ENCODE assay signal across 13 cellular contexts in the genomic region with DNA sequence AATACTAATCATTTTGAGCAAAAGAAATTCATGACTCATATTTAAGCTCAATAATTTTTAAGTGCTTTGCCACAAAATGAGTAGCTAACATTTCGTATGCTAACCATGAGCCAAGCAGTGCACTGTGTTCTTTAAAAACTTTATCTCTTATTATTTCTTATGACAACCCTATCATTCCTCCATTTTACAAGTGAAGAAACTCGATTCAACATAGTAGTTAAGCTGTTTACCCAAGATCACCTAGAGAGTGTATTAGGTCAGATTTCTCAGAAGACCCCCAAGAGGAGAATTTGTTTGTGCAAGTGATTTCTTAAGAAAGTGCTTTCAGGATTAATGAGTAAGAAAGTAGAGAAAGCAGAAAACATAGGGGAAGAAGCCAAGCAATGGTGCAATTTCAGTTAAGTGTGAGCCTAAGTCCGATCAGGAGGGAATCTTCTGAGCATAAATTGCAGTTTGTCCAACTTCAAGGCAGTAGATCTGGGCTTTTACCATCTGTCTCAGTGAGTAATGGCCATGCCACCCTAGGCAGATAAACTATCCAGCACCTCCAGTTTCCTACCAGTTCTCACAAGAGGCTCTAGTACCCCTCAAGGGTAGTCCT.
A peak's percentile ranks its signal among the peaks of the same experiment; 100 is the strongest.
DNase-seq lines count a peak whose midpoint lies in the region; ATAC-seq and TF ChIP-seq lines count a peak whose summit lies in the region.
"Had no signal": no experiment of that assay in that cellular context is flagged by ENCODE, and none has a peak within 500 bp of the region (broad histone marks: within the 10 kb centered on the region; RNA-seq: fewer than 3 reads in every experiment).

No MANE protein-coding gene starts in this region.

- no peak overlapping the region for H3K27ac Mint-ChIP-seq in chondrocyte (ENCODE audit: unreplicated experiment)
- no peak overlapping the region for H3K27ac Mint-ChIP-seq in activated T-helper 1 cell treated with anti-CD3 and anti-CD28 coated beads, Interleukin-12 subunit alpha, Interleukin-12 subunit beta, Interleukin-2, Interleukin-4 antibody, amounts not matched to agents 30 ng/mL and 10 ng/mL and 1 ng/mL, durations not matched to agents 14 hours and 24 hours and 36 hours
- H3K27ac Mint-ChIP-seq: CD4-positive, alpha-beta memory T cell had no signal

- peaks cover 3% of the 10 kb centered on the region for H3K4me1 Mint-ChIP-seq in chondrocyte (ENCODE audit: low read depth)
- no peaks in the 10 kb centered on the region for H3K4me1 Mint-ChIP-seq in activated T-helper 1 cell treated with anti-CD3 and anti-CD28 coated beads, Interleukin-12 subunit alpha, Interleukin-12 subunit beta, Interleukin-2, Interleukin-4 antibody, amounts not matched to agents 30 ng/mL and 10 ng/mL and 1 ng/mL, durations not matched to agents 14 hours and 24 hours and 36 hours (ENCODE audit: low read depth)
- H3K4me1 Mint-ChIP-seq: CD4-positive, alpha-beta memory T cell had no signal

- H3K4me3 Mint-ChIP-seq in chondrocyte (ENCODE audit: unreplicated experiment), result no peak overlapping the region
- H3K4me3 Mint-ChIP-seq in activated T-helper 1 cell treated with anti-CD3 and anti-CD28 coated beads, Interleukin-12 subunit alpha, Interleukin-12 subunit beta, Interleukin-2, Interleukin-4 antibody, amounts not matched to agents 30 ng/mL and 10 ng/mL and 1 ng/mL, durations not matched to agents 14 hours and 24 hours and 36 hours, result no peak overlapping the region
- H3K4me3 Mint-ChIP-seq: CD4-positive, alpha-beta memory T cell had no signal

- no peaks in the 10 kb centered on the region for H3K36me3 ChIP-seq in left ventricle myocardium inferior
- H3K36me3 ChIP-seq in gastroesophageal sphincter, result no peaks in the 10 kb centered on the region
- H3K36me3 ChIP-seq: BE2C had no signal

- H3K4me3 ChIP-seq in right cardiac atrium (ENCODE audit: low read length), result no peak overlapping the region
- H3K4me3 ChIP-seq in left ventricle myocardium inferior, result no peak overlapping the region
- H3K4me3 ChIP-seq in gastroesophageal sphincter, result no peak overlapping the region
- H3K4me3 ChIP-seq: GM12878 had no signal

- no peaks in the 10 kb centered on the region for H3K27me3 ChIP-seq in right cardiac atrium (ENCODE audit: control insufficient read depth, insufficient read depth)
- H3K27me3 ChIP-seq in left ventricle myocardium inferior (ENCODE audit: low read depth), result no peaks in the 10 kb centered on the region
- H3K27me3 ChIP-seq in gastroesophageal sphincter, result no peaks in the 10 kb centered on the region
- H3K27me3 ChIP-seq: BE2C had no signal

- peaks cover 5% of the 10 kb centered on the region for H3K36me3 Mint-ChIP-seq in chondrocyte (ENCODE audit: low read depth)
- no peaks in the 10 kb centered on the region for H3K36me3 Mint-ChIP-seq in activated T-helper 1 cell treated with anti-CD3 and anti-CD28 coated beads, Interleukin-12 subunit alpha, Interleukin-12 subunit beta, Interleukin-2, Interleukin-4 antibody, amounts not matched to agents 30 ng/mL and 10 ng/mL and 1 ng/mL, durations not matched to agents 14 hours and 24 hours and 36 hours (ENCODE audit: low read depth)
- H3K36me3 Mint-ChIP-seq: CD4-positive, alpha-beta memory T cell had no signal

- ATAC-seq in right cardiac atrium (peak; percentile 29 to 71), gastroesophageal sphincter (peak; percentile 85), sciatic nerve (peak; percentile 79)
- ATAC-seq: GM12878, HCT116 had no signal

- TF ChIP-seq POLR2A in gastroesophageal sphincter (IDR thresholded peaks at IDR 0.05), result no peak

- TF ChIP-seq CTCF in left ventricle myocardium inferior (IDR thresholded peaks at IDR 0.05; ENCODE audit: borderline replicate concordance), result no peak
- TF ChIP-seq CTCF in gastroesophageal sphincter (IDR thresholded peaks at IDR 0.05), result no peak
- no peak for TF ChIP-seq CTCF in chondrocyte (IDR thresholded peaks at IDR 0.05)

- intact Hi-C loops in right cardiac atrium (cut with DNase I), result no loop called here
- intact Hi-C loops in left ventricle myocardium inferior (cut with micrococcal nuclease), result no loop called here
- intact Hi-C loops in sciatic nerve (cut with DNase I), result no loop called here
- intact Hi-C loops in activated T-helper 1 cell treated with anti-CD3 and anti-CD28 coated beads, Interleukin-12 subunit alpha, Interleukin-12 subunit beta, Interleukin-2, Interleukin-4 antibody, amounts not matched to agents 30 ng/mL and 10 ng/mL and 1 ng/mL, durations not matched to agents 14 hours and 24 hours and 36 hours (cut with micrococcal nuclease), result no loop called here

- H3K9me3 Mint-ChIP-seq in chondrocyte (ENCODE audit: low read depth), result peaks cover 10% of the 10 kb centered on the region
- H3K9me3 Mint-ChIP-seq in activated T-helper 1 cell treated with anti-CD3 and anti-CD28 coated beads, Interleukin-12 subunit alpha, Interleukin-12 subunit beta, Interleukin-2, Interleukin-4 antibody, amounts not matched to agents 30 ng/mL and 10 ng/mL and 1 ng/mL, durations not matched to agents 14 hours and 24 hours and 36 hours, result peaks cover 4% of the 10 kb centered on the region

- DNase-seq in right cardiac atrium (no peak), left ventricle myocardium inferior (no peak), sciatic nerve (ENCODE audit: low spot score) (no peak), NCI-H524 treated with DMSO at 0.1 percent for 48 hours (lab: John Stamatoyannopoulos, UW) (no peak), chondrocyte (ENCODE audit: low spot score) (no peak)
- no peak for DNase-seq in activated T-helper 1 cell treated with anti-CD3 and anti-CD28 coated beads, Interleukin-12 subunit alpha, Interleukin-12 subunit beta, Interleukin-2, Interleukin-4 antibody, amounts not matched to agents 30 ng/mL and 10 ng/mL and 1 ng/mL, durations not matched to agents 14 hours and 24 hours and 36 hours (ENCODE audit: low spot score)
- DNase-seq: BE2C; CD4-positive, alpha-beta memory T cell; DMS79 had no signal

- no peak for TF ChIP-seq EP300 in gastroesophageal sphincter (IDR thresholded peaks at IDR 0.05)

- no peak overlapping the region for H3K27ac ChIP-seq in right cardiac atrium (ENCODE audit: low read length)
- H3K27ac ChIP-seq in left ventricle myocardium inferior (replicated peaks), result no peak overlapping the region
- H3K27ac ChIP-seq in gastroesophageal sphincter, result no peak overlapping the region
- H3K27ac ChIP-seq: C4-2B had no signal

- H3K9me3 ChIP-seq in right cardiac atrium (ENCODE audit: control insufficient read depth, low read length), result no peaks in the 10 kb centered on the region
- peaks cover 20% of the 10 kb centered on the region for H3K9me3 ChIP-seq in left ventricle myocardium inferior (replicated peaks)
- H3K9me3 ChIP-seq in gastroesophageal sphincter, result no peaks in the 10 kb centered on the region
- H3K9me3 ChIP-seq: BE2C had no signal

- H3K4me1 ChIP-seq in right cardiac atrium (ENCODE audit: control insufficient read depth, insufficient read depth, low read length) (no peaks in the 10 kb centered on the region), left ventricle myocardium inferior (no peaks in the 10 kb centered on the region), gastroesophageal sphincter (no peaks in the 10 kb centered on the region)
- H3K4me1 ChIP-seq: BE2C had no signal

- no peaks in the 10 kb centered on the region for H3K27me3 Mint-ChIP-seq in chondrocyte (ENCODE audit: low read depth)
- no peaks in the 10 kb centered on the region for H3K27me3 Mint-ChIP-seq in activated T-helper 1 cell treated with anti-CD3 and anti-CD28 coated beads, Interleukin-12 subunit alpha, Interleukin-12 subunit beta, Interleukin-2, Interleukin-4 antibody, amounts not matched to agents 30 ng/mL and 10 ng/mL and 1 ng/mL, durations not matched to agents 14 hours and 24 hours and 36 hours (ENCODE audit: insufficient read depth)

- WGBS in right cardiac atrium, result 50% methylated on average over 3 of the region's 3 CpGs
- 37 to 86% methylated on average over 3 of the region's 3 CpGs for WGBS in gastroesophageal sphincter (ENCODE audit: low coverage in 1 of 2), 2 donors
